ENCODE assay signal across 8 cellular contexts in genomic region chr21:31509108-31510017, GRCh38.
A peak's percentile ranks its signal among the peaks of the same experiment; 100 is the strongest.
DNase-seq lines count a peak whose midpoint lies in the region; ATAC-seq lines count a peak whose summit lies in the region.

No MANE protein-coding gene starts in this region.

- no peak overlapping the region for H3K27ac ChIP-seq in effector memory CD4-positive, alpha-beta T cell (ENCODE audit: insufficient read depth, low read length, poor library complexity, severe bottlenecking)

- H3K4me1 ChIP-seq in effector memory CD4-positive, alpha-beta T cell (ENCODE audit: control insufficient read depth, insufficient read depth, low read length, poor library complexity, severe bottlenecking) = peaks cover 10% of the 10 kb centered on the region

- no peak overlapping the region for H3K4me3 ChIP-seq in effector memory CD4-positive, alpha-beta T cell (ENCODE audit: insufficient read depth, low read depth, low read length, poor library complexity, severe bottlenecking)

- intact Hi-C loops in Right ventricle myocardium inferior (cut with DNase I) = no loop called here

- no peaks in the 10 kb centered on the region for H3K9me3 ChIP-seq in effector memory CD4-positive, alpha-beta T cell (ENCODE audit: control insufficient read depth, low read length)

- no peaks in the 10 kb centered on the region for H3K36me3 ChIP-seq in effector memory CD4-positive, alpha-beta T cell (ENCODE audit: control insufficient read depth, insufficient read depth, low read length)

- DNase-seq in ELR (ENCODE audit: low read depth) = peak; percentile 44
- DNase-seq in H4 (ENCODE audit: low spot score) = peak; percentile 88
- peak; percentile 45 for DNase-seq in NCI-H1694 treated with DMSO at 0.1 percent for 48 hours (lab: John Stamatoyannopoulos, UW)
- peak; percentile 67 for DNase-seq in activated CD4-positive, alpha-beta T cell treated with anti-CD3 and anti-CD28 coated beads, Interleukin-2, amount 50 U/mL, for 1 hour
- DNase-seq in effector memory CD4-positive, alpha-beta T cell = peak; percentile 16 to 47 (median 41)
- peak; percentile 74 to 76 for DNase-seq in stimulated activated CD4-positive, alpha-beta T cell treated with anti-CD3 and anti-CD28 coated beads, Interleukin-1b, Interleukin-23, amount 100 ng/mL, for 4 hours (ENCODE audit: low read depth in 2 of 2)
- no peak for DNase-seq in GOT3 (lab: John Stamatoyannopoulos, UW)
- DNase-seq in Right ventricle myocardium inferior (ENCODE audit: missing footprints) = no peak

- ATAC-seq in Right ventricle myocardium inferior = no peak

- no peaks in the 10 kb centered on the region for H3K27me3 ChIP-seq in effector memory CD4-positive, alpha-beta T cell (replicated peaks; ENCODE audit: control insufficient read depth, insufficient read depth, low read length, poor library complexity, severe bottlenecking)

Comparison
In these comparisons a context has a peak if more than half of its experiments do, and no peak if none do; other contexts are left out.
1. DNase-seq: peak in ELR (single experiment), H4 (single experiment), NCI-H1694 treated with DMSO at 0.1 percent for 48 hours (single experiment), activated CD4-positive, alpha-beta T cell treated with anti-CD3 and anti-CD28 coated beads, Interleukin-2, amount 50 U/mL, for 1 hour (single experiment), effector memory CD4-positive, alpha-beta T cell (3 of 3) and stimulated activated CD4-positive, alpha-beta T cell treated with anti-CD3 and anti-CD28 coated beads, Interleukin-1b, Interleukin-23, amount 100 ng/mL, for 4 hours (2 of 2); none in GOT3 (single experiment) and Right ventricle myocardium inferior (single experiment).